ENCODE assay signal across 1 cellular context in genomic region chr1:154549371-154549770, GRCh38.
A peak's percentile ranks its signal among the peaks of the same experiment; 100 is the strongest.
TF ChIP-seq lines count a peak whose summit lies in the region.

No MANE protein-coding gene starts in this region.

TF ChIP-seq in GM12878, 131 proteins besides CTCF, POLR2A, EP300 and RAD21:
- no peak for TF ChIP-seq RFX5 (IDR thresholded peaks at IDR 0.05; ENCODE audit: low read depth, low read length)
- peak; percentile 56; the same call in 1 of the 2 replicates for TF ChIP-seq POLR2AphosphoS5 (IDR thresholded peaks at IDR 0.05; ENCODE audit: low read length)
